Comparison of ENCODE assay signal across 8 cellular contexts in genomic region chr1:6579374-6580118, GRCh38. TPM values are rescaled to one million over a fixed set of nuclear protein-coding genes. Genes with fewer than 3 reads are reported as not detected.
DNase-seq lines count a peak whose midpoint lies in the region; ATAC-seq and TF ChIP-seq lines count a peak whose summit lies in the region.

ZBTB48 (plus strand) TSS chr1:6579994; CDS start chr1:6580610, 616 bp downstream.

- H3K4me3 ChIP-seq in DOHH2 (ENCODE audit: low read length) (peak within 1 kb of the TSS; percentile 81), GM23338 (peak within 1 kb of the TSS; percentile 95)

- no peak for TF ChIP-seq CTCF in DOHH2 (IDR thresholded peaks at IDR 0.05; ENCODE audit: low read depth, low read length, poor library complexity, severe bottlenecking)
- no peak for TF ChIP-seq CTCF in GM23338 (conservative IDR thresholded peaks at IDR 0.05; ENCODE audit: low read depth in 2 of 2)

- H3K4me2 ChIP-seq in DOHH2 (ENCODE audit: low read length) (peak within 1 kb of the TSS; percentile 84), GM23338 (peak within 1 kb of the TSS; percentile 97)

- peaks cover 3% of the 10 kb centered on the region; the same call in 1 of the 2 replicates for H4K20me1 ChIP-seq in DOHH2 (ENCODE audit: control insufficient read depth, insufficient read depth, low read depth, low read length)
- H4K20me1 ChIP-seq in GM23338 (replicated peaks; ENCODE audit: insufficient read depth), result no peaks in the 10 kb centered on the region; the same call in 1 of the 2 replicates

- H3K9me2 ChIP-seq in DOHH2 (replicated peaks; ENCODE audit: control insufficient read depth, low read length) (no peaks in the 10 kb centered on the region), GM23338 (ENCODE audit: insufficient read depth) (no peaks in the 10 kb centered on the region)

- H3K36me3 Mint-ChIP-seq in GM23338 (ENCODE audit: low read depth) (0 out of 3 replicates have a peak, but pooled peaks cover 2% of the 10 kb centered on the region), naive B cell (no peaks in the 10 kb centered on the region)
- H3K36me3 Mint-ChIP-seq in stimulated activated memory B cell treated with anti-CD40 and anti-IgM and Interleukin-4, amounts not matched to agents 10 μg/mL and 1 μg/mL and 100 μg/mL, for 72 hours, result peaks cover 4% of the 10 kb centered on the region

- H3F3A ChIP-seq in DOHH2 (ENCODE audit: control insufficient read depth, insufficient read depth) (no peaks in the 10 kb centered on the region), GM23338 (replicated peaks; ENCODE audit: low read depth) (no peaks in the 10 kb centered on the region; the same call in 1 of the 2 replicates)

- H3K27me3 ChIP-seq in DOHH2 (ENCODE audit: control insufficient read depth, low read length) (no peaks in the 10 kb centered on the region), GM23338 (ENCODE audit: insufficient read depth) (no peaks in the 10 kb centered on the region)

- peaks cover 2% of the 10 kb centered on the region for H3K27me3 Mint-ChIP-seq in GM23338 (ENCODE audit: insufficient read depth, low read depth, poor library complexity)
- no peaks in the 10 kb centered on the region for H3K27me3 Mint-ChIP-seq in naive B cell
- no peaks in the 10 kb centered on the region for H3K27me3 Mint-ChIP-seq in stimulated activated memory B cell treated with anti-CD40 and anti-IgM and Interleukin-4, amounts not matched to agents 10 μg/mL and 1 μg/mL and 100 μg/mL, for 72 hours

- H3K4me1 Mint-ChIP-seq in GM23338, result peaks cover 15% of the 10 kb centered on the region
- peaks cover 22 to 43% (median 40%) of the 10 kb centered on the region in 3 donors for H3K4me1 Mint-ChIP-seq in naive B cell
- peaks cover 41% of the 10 kb centered on the region for H3K4me1 Mint-ChIP-seq in stimulated activated memory B cell treated with anti-CD40 and anti-IgM and Interleukin-4, amounts not matched to agents 10 μg/mL and 1 μg/mL and 100 μg/mL, for 72 hours

- DNase-seq in GM23338 (ENCODE audit: low spot score) (peak; percentile 99), LHCN-M2 (ENCODE audit: low read depth) (peak; percentile 95), RPMI8226 (peak; percentile 100), fibroblast of gingiva (ENCODE audit: low read depth) (peak; percentile 96), naive B cell (peak; percentile 97)
- DNase-seq in activated T-helper 1 cell treated with anti-CD3 and anti-CD28 coated beads, Interleukin-2, amount 50 U/mL, for 16 hours (ENCODE audit: low read depth in 1 of 2, low spot score in 1 of 2), result peak; percentile 90 to 96

- ATAC-seq in GM23338, result peak; percentile 94
- ATAC-seq in naive B cell (ENCODE audit: low read depth in 2 of 2), result peak; percentile 96 to 97
- peak; percentile 99 for ATAC-seq in stimulated activated memory B cell treated with anti-CD40 and anti-IgM and Interleukin-4, amounts not matched to agents 10 μg/mL and 1 μg/mL and 100 μg/mL, for 72 hours

- peak within 1 kb of the TSS; percentile 95 for H3K4me3 Mint-ChIP-seq in GM23338
- peak within 1 kb of the TSS; percentile 84 to 99 (median 98) for H3K4me3 Mint-ChIP-seq in naive B cell
- H3K4me3 Mint-ChIP-seq in stimulated activated memory B cell treated with anti-CD40 and anti-IgM and Interleukin-4, amounts not matched to agents 10 μg/mL and 1 μg/mL and 100 μg/mL, for 72 hours, result peak within 1 kb of the TSS; percentile 99

- H3K9me3 ChIP-seq in DOHH2 (ENCODE audit: control insufficient read depth, insufficient read depth, low read length), result no peaks in the 10 kb centered on the region

- H3K9me3 Mint-ChIP-seq in GM23338, result no peaks in the 10 kb centered on the region
- no peaks in the 10 kb centered on the region for H3K9me3 Mint-ChIP-seq in naive B cell
- H3K9me3 Mint-ChIP-seq in stimulated activated memory B cell treated with anti-CD40 and anti-IgM and Interleukin-4, amounts not matched to agents 10 μg/mL and 1 μg/mL and 100 μg/mL, for 72 hours, result no peaks in the 10 kb centered on the region

- H3K27ac Mint-ChIP-seq in GM23338 (peak within 1 kb of the TSS; percentile 95), naive B cell (peak within 1 kb of the TSS; percentile 97 to 100 (median 98))
- peak within 1 kb of the TSS; percentile 99 for H3K27ac Mint-ChIP-seq in stimulated activated memory B cell treated with anti-CD40 and anti-IgM and Interleukin-4, amounts not matched to agents 10 μg/mL and 1 μg/mL and 100 μg/mL, for 72 hours

- peak within 1 kb of the TSS; percentile 99 for H2AFZ ChIP-seq in GM23338

- H3K79me2 ChIP-seq in DOHH2 (ENCODE audit: control insufficient read depth, low read length) (peaks cover 33% of the 10 kb centered on the region), GM23338 (replicated peaks; ENCODE audit: insufficient read depth) (peaks cover 15% of the 10 kb centered on the region)

- H3K4me1 ChIP-seq in DOHH2 (ENCODE audit: control insufficient read depth, low read length) (peaks cover 28% of the 10 kb centered on the region), GM23338 (ENCODE audit: insufficient read depth) (peaks cover 13% of the 10 kb centered on the region; the same call in 1 of the 2 replicates)

- peaks cover 14% of the 10 kb centered on the region for H3K36me3 ChIP-seq in DOHH2 (ENCODE audit: control insufficient read depth, low read length)
- H3K36me3 ChIP-seq in GM23338 (ENCODE audit: insufficient read depth), result no peaks in the 10 kb centered on the region

- H3K27ac ChIP-seq in DOHH2 (ENCODE audit: low read depth, low read length) (peak within 1 kb of the TSS; percentile 46), GM23338 (ENCODE audit: low read depth) (no peak within 1 kb of the TSS)

TF ChIP-seq in GM23338, 12 proteins besides CTCF, POLR2A, EP300 and RAD21 (continues in another document):
- TF ChIP-seq, protein P1, sequence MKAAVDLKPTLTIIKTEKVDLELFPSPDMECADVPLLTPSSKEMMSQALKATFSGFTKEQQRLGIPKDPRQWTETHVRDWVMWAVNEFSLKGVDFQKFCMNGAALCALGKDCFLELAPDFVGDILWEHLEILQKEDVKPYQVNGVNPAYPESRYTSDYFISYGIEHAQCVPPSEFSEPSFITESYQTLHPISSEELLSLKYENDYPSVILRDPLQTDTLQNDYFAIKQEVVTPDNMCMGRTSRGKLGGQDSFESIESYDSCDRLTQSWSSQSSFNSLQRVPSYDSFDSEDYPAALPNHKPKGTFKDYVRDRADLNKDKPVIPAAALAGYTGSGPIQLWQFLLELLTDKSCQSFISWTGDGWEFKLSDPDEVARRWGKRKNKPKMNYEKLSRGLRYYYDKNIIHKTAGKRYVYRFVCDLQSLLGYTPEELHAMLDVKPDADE (IDR thresholded peaks at IDR 0.05), result 0 out of 2 replicates have a peak, but pooled peaks have one; percentile 23
- TF ChIP-seq, protein P2, sequence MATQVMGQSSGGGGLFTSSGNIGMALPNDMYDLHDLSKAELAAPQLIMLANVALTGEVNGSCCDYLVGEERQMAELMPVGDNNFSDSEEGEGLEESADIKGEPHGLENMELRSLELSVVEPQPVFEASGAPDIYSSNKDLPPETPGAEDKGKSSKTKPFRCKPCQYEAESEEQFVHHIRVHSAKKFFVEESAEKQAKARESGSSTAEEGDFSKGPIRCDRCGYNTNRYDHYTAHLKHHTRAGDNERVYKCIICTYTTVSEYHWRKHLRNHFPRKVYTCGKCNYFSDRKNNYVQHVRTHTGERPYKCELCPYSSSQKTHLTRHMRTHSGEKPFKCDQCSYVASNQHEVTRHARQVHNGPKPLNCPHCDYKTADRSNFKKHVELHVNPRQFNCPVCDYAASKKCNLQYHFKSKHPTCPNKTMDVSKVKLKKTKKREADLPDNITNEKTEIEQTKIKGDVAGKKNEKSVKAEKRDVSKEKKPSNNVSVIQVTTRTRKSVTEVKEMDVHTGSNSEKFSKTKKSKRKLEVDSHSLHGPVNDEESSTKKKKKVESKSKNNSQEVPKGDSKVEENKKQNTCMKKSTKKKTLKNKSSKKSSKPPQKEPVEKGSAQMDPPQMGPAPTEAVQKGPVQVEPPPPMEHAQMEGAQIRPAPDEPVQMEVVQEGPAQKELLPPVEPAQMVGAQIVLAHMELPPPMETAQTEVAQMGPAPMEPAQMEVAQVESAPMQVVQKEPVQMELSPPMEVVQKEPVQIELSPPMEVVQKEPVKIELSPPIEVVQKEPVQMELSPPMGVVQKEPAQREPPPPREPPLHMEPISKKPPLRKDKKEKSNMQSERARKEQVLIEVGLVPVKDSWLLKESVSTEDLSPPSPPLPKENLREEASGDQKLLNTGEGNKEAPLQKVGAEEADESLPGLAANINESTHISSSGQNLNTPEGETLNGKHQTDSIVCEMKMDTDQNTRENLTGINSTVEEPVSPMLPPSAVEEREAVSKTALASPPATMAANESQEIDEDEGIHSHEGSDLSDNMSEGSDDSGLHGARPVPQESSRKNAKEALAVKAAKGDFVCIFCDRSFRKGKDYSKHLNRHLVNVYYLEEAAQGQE (IDR thresholded peaks at IDR 0.05; ENCODE audit: unreplicated experiment), result no peak
- TF ChIP-seq CREB1 (CRISPR knock-in tag; IDR thresholded peaks at IDR 0.05; ENCODE audit: low read depth), result peak; percentile 93

RNA-seq across cellular contexts. Expression of gene ZBTB48, which starts in this region (rescaled TPM):
- total RNA-seq in GM23338 (2014; rRNA removed; shearing (Covaris generic)), result 21.0 and 25.5 TPM in 2 replicates
- 17.3 and 18.0 TPM in 2 replicates for polyA plus RNA-seq in GM23338 (2016; fragmentation: Nextera tagmentation; extraction: Ambion mirVana)
- 14.2 and 14.9 TPM in 2 replicates for total RNA-seq in LHCN-M2 (2014; rRNA removed)
- polyA plus RNA-seq in LHCN-M2 (2012), result 12.6 TPM
- polyA plus RNA-seq in naive B cell (ENCODE audit: low read depth in 6 of 6), result 10 to 100 TPM; 13.3 to 30.2 (median 24.4) TPM
